Comparison of ENCODE assay signal across 15 cellular contexts in genomic region chr12:46461459-46461858, GRCh38.
A peak's percentile ranks its signal among the peaks of the same experiment; 100 is the strongest.
DNase-seq lines count a peak whose midpoint lies in the region; ATAC-seq and TF ChIP-seq lines count a peak whose summit lies in the region.
"Had no signal": no experiment of that assay in that cellular context is flagged by ENCODE, and none has a peak within 500 bp of the region (broad histone marks: within the 10 kb centered on the region; RNA-seq: fewer than 3 reads in every experiment).

No MANE protein-coding gene starts in this region.

- H3K36me3 ChIP-seq in RWPE2 (ENCODE audit: low read depth) = no peaks in the 10 kb centered on the region
- H3K36me3 ChIP-seq: Peyer's patch, thyroid gland had no signal

- ATAC-seq in RWPE2 (ENCODE audit: low read depth) = no peak
- ATAC-seq in stimulated activated memory B cell treated with anti-CD40 and anti-IgM and Interleukin-4, amounts not matched to agents 10 μg/mL and 1 μg/mL and 100 μg/mL, for 72 hours = no peak

- H3K4me1 Mint-ChIP-seq in mesothelial cell of epicardium = peaks cover 48% of the 10 kb centered on the region
- H3K4me1 Mint-ChIP-seq in stimulated activated memory B cell treated with anti-CD40 and anti-IgM and Interleukin-4, amounts not matched to agents 10 μg/mL and 1 μg/mL and 100 μg/mL, for 72 hours = peaks cover 40% of the 10 kb centered on the region

- in situ Hi-C loops in KBM-7 (cut with MboI; ENCODE audit: low pct_unique_long_range_greater_than_20kb, low sequenced_read_pairs) = no loop called here

- H3K27ac ChIP-seq in RWPE2 (ENCODE audit: poor library complexity, severe bottlenecking) (peak overlapping the region; percentile 49), epithelial cell of prostate (peak overlapping the region; percentile 37)

- H3K27ac Mint-ChIP-seq in mesothelial cell of epicardium = peak overlapping the region; percentile 43
- peak overlapping the region; percentile 89 for H3K27ac Mint-ChIP-seq in stimulated activated memory B cell treated with anti-CD40 and anti-IgM and Interleukin-4, amounts not matched to agents 10 μg/mL and 1 μg/mL and 100 μg/mL, for 72 hours

- no peak overlapping the region for H3K4me3 Mint-ChIP-seq in mesothelial cell of epicardium
- H3K4me3 Mint-ChIP-seq in stimulated activated memory B cell treated with anti-CD40 and anti-IgM and Interleukin-4, amounts not matched to agents 10 μg/mL and 1 μg/mL and 100 μg/mL, for 72 hours = no peak overlapping the region

- H3K4me1 ChIP-seq in RWPE2 (ENCODE audit: insufficient read depth, poor library complexity, severe bottlenecking) = peaks cover 26% of the 10 kb centered on the region

- H3K27me3 Mint-ChIP-seq in mesothelial cell of epicardium (ENCODE audit: low read depth) = peaks cover 5% of the 10 kb centered on the region
- H3K27me3 Mint-ChIP-seq in stimulated activated memory B cell treated with anti-CD40 and anti-IgM and Interleukin-4, amounts not matched to agents 10 μg/mL and 1 μg/mL and 100 μg/mL, for 72 hours = no peaks in the 10 kb centered on the region

- H3K36me3 Mint-ChIP-seq in mesothelial cell of epicardium = no peaks in the 10 kb centered on the region
- no peaks in the 10 kb centered on the region for H3K36me3 Mint-ChIP-seq in stimulated activated memory B cell treated with anti-CD40 and anti-IgM and Interleukin-4, amounts not matched to agents 10 μg/mL and 1 μg/mL and 100 μg/mL, for 72 hours

- no peak overlapping the region for H3K4me3 ChIP-seq in RWPE2 (ENCODE audit: severe bottlenecking)
- H3K4me3 ChIP-seq: Peyer's patch, thyroid gland had no signal

- TF ChIP-seq CTCF in RWPE2 (IDR thresholded peaks at IDR 0.05; ENCODE audit: poor library complexity, severe bottlenecking) (no peak), mesothelial cell of epicardium (IDR thresholded peaks at IDR 0.05; ENCODE audit: unreplicated experiment) (no peak)

- no peaks in the 10 kb centered on the region for H3K27me3 ChIP-seq in RWPE2 (ENCODE audit: insufficient read depth, poor library complexity, severe bottlenecking)
- H3K27me3 ChIP-seq: Peyer's patch, thyroid gland had no signal

- DNase-seq in RWPE2 (ENCODE audit: low spot score) (no peak), epithelial cell of prostate (ENCODE audit: low read depth, low spot score) (no peak), mesothelial cell of epicardium (ENCODE audit: low spot score in 2 of 2, unreplicated experiment in 2 of 2) (no peak), hepatic stellate cell (ENCODE audit: low spot score) (no peak), KBM-7 (no peak), RPMI8226 (no peak)
- DNase-seq in stimulated activated CD4-positive, alpha-beta T cell treated with anti-CD3 and anti-CD28 coated beads, Interleukin-4, amount 100 ng/mL, for 24 hours = no peak
- DNase-seq: activated naive CD4-positive, alpha-beta T cell treated with anti-CD3 and anti-CD28 coated beads, Interleukin-2, amount 50 U/mL, for 16 hours; effector memory CD4-positive, alpha-beta T cell; NCI-H187 treated with DMSO at 0.1 percent for 48 hours; NCI-H69; Peyer's patch; posterior cingulate gyrus had no signal

- no peaks in the 10 kb centered on the region for H3K9me3 Mint-ChIP-seq in mesothelial cell of epicardium
- H3K9me3 Mint-ChIP-seq in stimulated activated memory B cell treated with anti-CD40 and anti-IgM and Interleukin-4, amounts not matched to agents 10 μg/mL and 1 μg/mL and 100 μg/mL, for 72 hours = no peaks in the 10 kb centered on the region

- H3K9me3 ChIP-seq in RWPE2 (ENCODE audit: severe bottlenecking) = no peaks in the 10 kb centered on the region
- H3K9me3 ChIP-seq: Peyer's patch, thyroid gland had no signal
